In the genomic region with DNA sequence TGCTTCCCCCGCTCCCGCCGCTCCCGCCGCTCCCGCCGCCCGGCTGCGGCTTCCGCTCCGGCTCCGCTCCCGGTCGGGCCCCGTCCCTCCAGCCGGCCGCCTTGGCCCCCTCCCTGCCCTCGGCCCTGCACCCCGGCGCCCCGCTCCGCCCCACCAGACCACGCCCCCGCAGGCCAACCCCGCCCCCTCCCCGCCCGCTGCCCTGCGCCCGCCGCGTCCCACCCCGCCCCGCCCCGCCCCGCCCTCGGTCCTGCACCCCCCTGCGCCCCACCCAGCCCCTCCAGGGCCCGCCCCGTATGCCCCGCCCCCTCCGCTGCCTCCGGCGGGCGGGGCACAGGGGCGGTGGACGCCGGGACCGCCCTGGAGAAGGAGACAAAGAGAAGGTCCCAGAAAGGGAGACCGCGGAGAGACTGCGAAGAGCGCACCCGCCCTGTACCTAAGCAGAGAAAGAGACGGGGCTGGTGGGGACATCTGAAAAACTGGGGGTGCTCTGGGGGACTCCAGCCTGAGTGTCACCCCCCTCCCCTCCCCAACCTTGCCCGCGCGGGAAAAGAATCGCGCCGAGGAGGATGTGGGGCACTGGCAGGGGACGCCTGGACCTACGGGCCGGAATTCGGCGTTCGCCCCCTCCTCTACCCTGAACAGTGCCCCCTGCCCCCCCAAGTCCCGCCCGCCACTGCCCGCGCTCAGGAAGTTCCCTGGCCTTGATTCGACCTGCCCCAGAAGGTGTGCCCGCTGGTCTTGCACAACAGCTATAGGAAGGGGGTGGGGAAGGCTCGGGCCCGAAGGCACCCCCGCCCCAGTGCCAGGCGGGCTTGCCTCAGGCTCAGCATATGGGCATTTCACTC, we compare ENCODE assay signal across 8 cellular contexts. TPM values are rescaled to one million over a fixed set of nuclear protein-coding genes. Genes with fewer than 3 reads are reported as not detected.
A peak's percentile ranks its signal among the peaks of the same experiment; 100 is the strongest.
DNase-seq lines count a peak whose midpoint lies in the region; ATAC-seq and TF ChIP-seq lines count a peak whose summit lies in the region.

No MANE protein-coding gene starts in this region.

- intact Hi-C loops in Calu3 (cut with micrococcal nuclease; ENCODE audit: unreplicated experiment) (no loop called here), right lobe of liver (cut with DNase I) (no loop called here)
- intact Hi-C loops in activated CD4-positive, alpha-beta memory T cell treated with anti-CD3 and anti-CD28 coated beads for 36 hours (cut with micrococcal nuclease) = no loop called here

- POLR2A ChIA-PET in activated CD4-positive, alpha-beta memory T cell treated with anti-CD3 and anti-CD28 coated beads for 36 hours (lab: Charles Lee) = interaction anchor here (1.2 to 1.8 kb wide), 5 partner anchors 10 to 118 kb away, joined by 4 to 6 read pairs (median 4); a partner anchor contains a TSS

- peak overlapping the region; percentile 51 to 89 (median 69) for H3K27ac ChIP-seq in right lobe of liver

- H3K36me3 ChIP-seq in right lobe of liver = no peaks in the 10 kb centered on the region

- WGBS in right lobe of liver (ENCODE audit: insufficient coverage, low coverage, low lambda C conversion rate, missing lambda C conversion rate) = under 1% methylated on average over 23 of the region's 76 CpGs

- no peak for TF ChIP-seq CTCF in Calu3 (IDR thresholded peaks at IDR 0.05; ENCODE audit: unreplicated experiment)
- TF ChIP-seq CTCF in right lobe of liver (IDR thresholded peaks at IDR 0.05) = no peak

- peak overlapping the region; percentile 53 to 66 (median 62) for H3K4me3 ChIP-seq in right lobe of liver

- H3K36me3 Mint-ChIP-seq in Calu3 (ENCODE audit: insufficient read depth, unreplicated experiment) = peaks cover 41% of the 10 kb centered on the region
- no peaks in the 10 kb centered on the region for H3K36me3 Mint-ChIP-seq in activated CD4-positive, alpha-beta memory T cell treated with anti-CD3 and anti-CD28 coated beads for 36 hours

- no peaks in the 10 kb centered on the region for H3K9me3 Mint-ChIP-seq in Calu3 (ENCODE audit: low read depth, unreplicated experiment)
- no peaks in the 10 kb centered on the region for H3K9me3 Mint-ChIP-seq in activated CD4-positive, alpha-beta memory T cell treated with anti-CD3 and anti-CD28 coated beads for 36 hours

- H3K27me3 ChIP-seq in right lobe of liver = no peaks in the 10 kb centered on the region

- peak overlapping the region; percentile 94 for H3K4me3 Mint-ChIP-seq in Calu3 (ENCODE audit: low read depth, unreplicated experiment)
- H3K4me3 Mint-ChIP-seq in activated CD4-positive, alpha-beta memory T cell treated with anti-CD3 and anti-CD28 coated beads for 36 hours = peak overlapping the region; percentile 81

- H3K27ac Mint-ChIP-seq in Calu3 (ENCODE audit: unreplicated experiment) = peak overlapping the region; percentile 80
- peak overlapping the region; percentile 84 for H3K27ac Mint-ChIP-seq in activated CD4-positive, alpha-beta memory T cell treated with anti-CD3 and anti-CD28 coated beads for 36 hours

- ATAC-seq in HG02678 (IDR thresholded peaks at IDR 0.05; ENCODE audit: unreplicated experiment) (peak; percentile 61), right lobe of liver (peak; percentile 85 to 91 (median 87)), GM19035 (IDR thresholded peaks at IDR 0.05; ENCODE audit: unreplicated experiment) (no peak)

- H3K4me1 Mint-ChIP-seq in Calu3 (ENCODE audit: low read depth, unreplicated experiment) = peaks cover 26% of the 10 kb centered on the region
- peaks cover 35% of the 10 kb centered on the region for H3K4me1 Mint-ChIP-seq in activated CD4-positive, alpha-beta memory T cell treated with anti-CD3 and anti-CD28 coated beads for 36 hours (ENCODE audit: low read depth)

- no peaks in the 10 kb centered on the region for H3K9me3 ChIP-seq in right lobe of liver

- H3K4me1 ChIP-seq in right lobe of liver = peaks cover 0 to 33% (median 0%) of the 10 kb centered on the region in 4 donors

- CTCF ChIA-PET in Calu3 (lab: Charles Lee) = interaction anchor here (0.5 to 0.7 kb wide), 2 partner anchors 150 to 1258 kb away, joined by 3 to 4 read pairs; no protein-coding TSS in a partner anchor
- CTCF ChIA-PET in activated CD4-positive, alpha-beta memory T cell treated with anti-CD3 and anti-CD28 coated beads for 36 hours (lab: Charles Lee) = interaction anchor here (0.6 to 1.7 kb wide), 4 partner anchors 10 to 166 kb away, joined by 3 to 10 read pairs (median 4); a partner anchor contains a TSS

- no peaks in the 10 kb centered on the region for H3K27me3 Mint-ChIP-seq in Calu3 (ENCODE audit: unreplicated experiment)
- H3K27me3 Mint-ChIP-seq in activated CD4-positive, alpha-beta memory T cell treated with anti-CD3 and anti-CD28 coated beads for 36 hours = no peaks in the 10 kb centered on the region

- BruUV-seq in Calu3 (replicated peaks; lab: Mats Ljungman, UMichigan) = TSS peak; percentile 82

- peak; percentile 76 for DNase-seq in Calu3
- peak; percentile 36 for DNase-seq in NCI-H524 treated with DMSO at 0.1 percent for 48 hours (lab: John Stamatoyannopoulos, UW)
- peak; percentile 85 for DNase-seq in activated CD4-positive, alpha-beta memory T cell treated with anti-CD3 and anti-CD28 coated beads for 36 hours
- peak; percentile 81 for DNase-seq in dermis blood vessel endothelial cell
- peak; percentile 80 to 88 (median 84) for DNase-seq in right lobe of liver
- DNase-seq in stimulated activated CD4-positive, alpha-beta T cell treated with anti-CD3 and anti-CD28 coated beads, Interleukin-4, amount 100 ng/mL, for 48 hours (ENCODE audit: low read depth in 2 of 2) = peak; percentile 67 to 76

- peak; percentile 29 for TF ChIP-seq POLR2A in right lobe of liver (IDR thresholded peaks at IDR 0.05)

RNA-seq across cellular contexts. Expression of a gene that starts 42.9 kb away (rescaled TPM):
- total RNA-seq in Calu3 (2022) = 5.9 and 7.5 TPM in 2 replicates
- total RNA-seq in activated CD4-positive, alpha-beta memory T cell treated with anti-CD3 and anti-CD28 coated beads for 36 hours = 10 to 100 TPM; 27.3 to 27.8 TPM
- 24.7 and 34.0 TPM in 2 replicates for total RNA-seq in dermis blood vessel endothelial cell
- total RNA-seq in right lobe of liver = 10 to 100 TPM in 1 of 6 experiments, 1 to 10 TPM in 5; 1.8 to 13.5 (median 4.1) TPM
